ENCODE assay signal across 9 cellular contexts in genomic region chr20:24470031-24470781, GRCh38. TPM values are rescaled to one million over a fixed set of nuclear protein-coding genes. Genes with fewer than 3 reads are reported as not detected.
A peak's percentile ranks its signal among the peaks of the same experiment; 100 is the strongest.
DNase-seq lines count a peak whose midpoint lies in the region; ATAC-seq and TF ChIP-seq lines count a peak whose summit lies in the region.
"Had no signal": no experiment of that assay in that cellular context is flagged by ENCODE, and none has a peak within 500 bp of the region (broad histone marks: within the 10 kb centered on the region; RNA-seq: fewer than 3 reads in every experiment).

No MANE protein-coding gene starts in this region.

- TF ChIP-seq CTCF in epithelial cell of proximal tubule (conservative IDR thresholded peaks at IDR 0.05; ENCODE audit: low read depth, low read length): no peak

- no peak for DNase-seq in stimulated activated naive CD8-positive, alpha-beta T cell treated with anti-CD3 and anti-CD28 coated beads, Interleukin-15, Interleukin-2, amounts not matched to agents 100 U/mL and 50 U/mL, for 24 hours
- no peak for DNase-seq in epithelial cell of proximal tubule (ENCODE audit: low read depth)
- no peak for DNase-seq in naive thymus-derived CD4-positive, alpha-beta T cell
- DNase-seq in aorta: peak in 1 of 2 donors; percentile 85
- no peak for DNase-seq in NK-92 treated with Interleukin-12 subunit alpha and Interleukin-12 subunit beta, amount 100 ng/mL, for 24 hours (lab: John Stamatoyannopoulos, UW)
- no peak for DNase-seq in NCI-H2029 treated with DMSO at 0.1 percent for 48 hours (lab: John Stamatoyannopoulos, UW)
- DNase-seq: DMS79 had no signal

- H3K27ac ChIP-seq in naive thymus-derived CD4-positive, alpha-beta T cell (ENCODE audit: low read depth, low read length): no peak overlapping the region
- H3K27ac ChIP-seq in aorta (ENCODE audit: low read depth in 1 of 2, low read length in 2 of 2): no peak overlapping the region

- no peak for ATAC-seq in stimulated activated naive CD8-positive, alpha-beta T cell treated with anti-CD3 and anti-CD28 coated beads, Interleukin-15, Interleukin-2, amounts not matched to agents 100 U/mL and 50 U/mL, for 24 hours
- no peak for ATAC-seq in naive thymus-derived CD4-positive, alpha-beta T cell
- ATAC-seq in aorta (ENCODE audit: low FRiP score) (peak; percentile 49), GM18520 (IDR thresholded peaks at IDR 0.05; ENCODE audit: unreplicated experiment) (no peak)

- H3K4me3 ChIP-seq in epithelial cell of proximal tubule (ENCODE audit: low read depth, low read length) (peak overlapping the region; percentile 33), aorta (ENCODE audit: low read length in 2 of 2) (peak overlapping the region; percentile 69 to 81)
- H3K4me3 ChIP-seq in naive thymus-derived CD4-positive, alpha-beta T cell (ENCODE audit: low read length): no peak overlapping the region

- H3K36me3 Mint-ChIP-seq in stimulated activated naive CD8-positive, alpha-beta T cell treated with anti-CD3 and anti-CD28 coated beads, Interleukin-15, Interleukin-2, amounts not matched to agents 100 ng/mL and 50 ng/mL, for 24 hours (ENCODE audit: low read depth): no peaks in the 10 kb centered on the region
- no peaks in the 10 kb centered on the region for H3K36me3 Mint-ChIP-seq in naive thymus-derived CD4-positive, alpha-beta T cell

- peaks cover 65% of the 10 kb centered on the region for H3K27me3 Mint-ChIP-seq in stimulated activated naive CD8-positive, alpha-beta T cell treated with anti-CD3 and anti-CD28 coated beads, Interleukin-15, Interleukin-2, amounts not matched to agents 100 ng/mL and 50 ng/mL, for 24 hours
- peaks cover 49 to 74% (median 60%) of the 10 kb centered on the region in 5 donors for H3K27me3 Mint-ChIP-seq in naive thymus-derived CD4-positive, alpha-beta T cell

- no peaks in the 10 kb centered on the region for H3K9me3 Mint-ChIP-seq in stimulated activated naive CD8-positive, alpha-beta T cell treated with anti-CD3 and anti-CD28 coated beads, Interleukin-15, Interleukin-2, amounts not matched to agents 100 ng/mL and 50 ng/mL, for 24 hours
- peaks cover 0 to 2% (median 0%) of the 10 kb centered on the region in 11 donors for H3K9me3 Mint-ChIP-seq in naive thymus-derived CD4-positive, alpha-beta T cell

- peaks cover 0 to 3% of the 10 kb centered on the region in 2 donors for H3K27me3 ChIP-seq in naive thymus-derived CD4-positive, alpha-beta T cell (ENCODE audit: control insufficient read depth in 2 of 2, insufficient read depth in 2 of 2, low read length in 2 of 2)
- H3K27me3 ChIP-seq in aorta (ENCODE audit: control insufficient read depth in 1 of 2, insufficient read depth in 2 of 2, low read length in 1 of 2): no peaks in the 10 kb centered on the region

- H3K4me1 ChIP-seq in naive thymus-derived CD4-positive, alpha-beta T cell (ENCODE audit: control insufficient read depth in 2 of 2, insufficient read depth in 2 of 2, low read length in 2 of 2): peaks cover 0 to 14% of the 10 kb centered on the region in 2 donors
- H3K4me1 ChIP-seq in aorta (ENCODE audit: control insufficient read depth in 1 of 2, insufficient read depth in 2 of 2, low read length in 2 of 2): no peaks in the 10 kb centered on the region

- intact Hi-C loops in naive thymus-derived CD4-positive, alpha-beta T cell (cut with micrococcal nuclease): no loop called here
- intact Hi-C loops in aorta (cut with DNase I): no loop called here

- H3K27ac Mint-ChIP-seq in stimulated activated naive CD8-positive, alpha-beta T cell treated with anti-CD3 and anti-CD28 coated beads, Interleukin-15, Interleukin-2, amounts not matched to agents 100 ng/mL and 50 ng/mL, for 24 hours: no peak overlapping the region
- H3K27ac Mint-ChIP-seq in naive thymus-derived CD4-positive, alpha-beta T cell: no peak overlapping the region

- H3K4me3 Mint-ChIP-seq in stimulated activated naive CD8-positive, alpha-beta T cell treated with anti-CD3 and anti-CD28 coated beads, Interleukin-15, Interleukin-2, amounts not matched to agents 100 ng/mL and 50 ng/mL, for 24 hours: peak overlapping the region; percentile 39
- H3K4me3 Mint-ChIP-seq in naive thymus-derived CD4-positive, alpha-beta T cell: peak overlapping the region in 9 of 10 donors; percentile 47 to 82 (median 73)

- CTCF ChIA-PET in naive thymus-derived CD4-positive, alpha-beta T cell (lab: Charles Lee): no interaction called here

- peaks cover 11% of the 10 kb centered on the region for H3K4me1 Mint-ChIP-seq in stimulated activated naive CD8-positive, alpha-beta T cell treated with anti-CD3 and anti-CD28 coated beads, Interleukin-15, Interleukin-2, amounts not matched to agents 100 ng/mL and 50 ng/mL, for 24 hours (ENCODE audit: low read depth)
- H3K4me1 Mint-ChIP-seq in naive thymus-derived CD4-positive, alpha-beta T cell: peaks cover 0 to 22% (median 12%) of the 10 kb centered on the region in 7 donors

- POLR2A ChIA-PET in naive thymus-derived CD4-positive, alpha-beta T cell (lab: Charles Lee): no interaction called here

- H3K9me3 ChIP-seq in naive thymus-derived CD4-positive, alpha-beta T cell (ENCODE audit: control insufficient read depth in 2 of 3, low read length in 3 of 3): no peaks in the 10 kb centered on the region
- H3K9me3 ChIP-seq in aorta (ENCODE audit: control insufficient read depth, low read length): no peaks in the 10 kb centered on the region

- WGBS in aorta, 2 donors: 0 to 1% methylated on average over 42 to 43 of the region's 43 CpGs

- no peaks in the 10 kb centered on the region for H3K36me3 ChIP-seq in naive thymus-derived CD4-positive, alpha-beta T cell (ENCODE audit: control insufficient read depth in 2 of 3, insufficient read depth in 3 of 3, low read length in 3 of 3)
- no peaks in the 10 kb centered on the region for H3K36me3 ChIP-seq in aorta (ENCODE audit: control insufficient read depth in 1 of 2, insufficient read depth in 2 of 2, low read length in 1 of 2)

RNA-seq across cellular contexts. Expression of gene SYNDIG1, which starts 0.8 kb away (rescaled TPM):
- 0.12 TPM in 1 of 2 replicates, not detected in the other for total RNA-seq in epithelial cell of proximal tubule
- not detected for total RNA-seq in naive thymus-derived CD4-positive, alpha-beta T cell
- polyA plus RNA-seq in naive thymus-derived CD4-positive, alpha-beta T cell: not detected
- 1 to 10 TPM; 4.5 to 6.2 TPM for total RNA-seq in aorta
- polyA plus RNA-seq in aorta: 1 to 10 TPM; 1.2 to 1.4 TPM
